24 cellular contexts compared by ENCODE assay signal in genomic region chr1:108504447-108504846, GRCh38. TPM values are rescaled to one million over a fixed set of nuclear protein-coding genes. Genes with fewer than 3 reads are reported as not detected.
DNase-seq lines count a peak whose midpoint lies in the region; ATAC-seq, FAIRE-seq and TF ChIP-seq lines count a peak whose summit lies in the region.
"Had no signal": no experiment of that assay in that cellular context is flagged by ENCODE, and none has a peak within 500 bp of the region (broad histone marks: within the 10 kb centered on the region; RNA-seq: fewer than 3 reads in every experiment).

No MANE protein-coding gene starts in this region.

- ATAC-seq in activated T-cell treated with anti-CD3 and anti-CD28 coated beads, Interleukin-2, amount 50 U/mL, for 72 hours (replicated peaks in 1 of 2) = peak; percentile 92 to 93
- ATAC-seq in HG02623 (IDR thresholded peaks at IDR 0.05; ENCODE audit: unreplicated experiment) = peak; percentile 61
- peak; percentile 78 for ATAC-seq in stimulated activated naive CD8-positive, alpha-beta T cell treated with anti-CD3 and anti-CD28 coated beads, Interleukin-15, Interleukin-2, amounts not matched to agents 100 U/mL and 50 U/mL, for 24 hours
- ATAC-seq: A549 had no signal

- DNase-seq in activated T-cell treated with anti-CD3 and anti-CD28 coated beads, Interleukin-2, amount 50 U/mL, for 72 hours = peak; percentile 6 to 19
- no peak for DNase-seq in activated T-cell treated with anti-CD3 and anti-CD28 coated beads for 4 hours
- no peak for DNase-seq in PC-9
- DNase-seq in stimulated activated naive CD8-positive, alpha-beta T cell treated with anti-CD3 and anti-CD28 coated beads, Interleukin-15, Interleukin-2, amounts not matched to agents 100 U/mL and 50 U/mL, for 24 hours = no peak
- no peak for DNase-seq in NCI-H1417 (lab: John Stamatoyannopoulos, UW)
- DNase-seq in frontal cortex (ENCODE audit: low spot score in 2 of 2) = no peak
- DNase-seq in NCI-H226 = no peak
- DNase-seq: activated CD8-positive, alpha-beta memory T cell treated with anti-CD3 and anti-CD28 coated beads, Interleukin-2, amount 50 U/mL, for 48 hours; DMS153; effector CD8-positive, alpha-beta T cell; kidney; NCI-H345; SHP77 treated with DMSO at 0.1 percent for 48 hours; stimulated activated CD4-positive, alpha-beta T cell treated with anti-CD3 and anti-CD28 coated beads, Interleukin-12 subunit alpha, Interleukin-12 subunit beta, amount 100 ng/mL, for 4 hours; stomach; uterus had no signal

- H3K4me2 ChIP-seq in PC-9 = no peak overlapping the region
- H3K4me2 ChIP-seq: A549, neural progenitor cell had no signal

- no peak overlapping the region for H2AFZ ChIP-seq in PC-9
- H2AFZ ChIP-seq: neural progenitor cell had no signal

- TF ChIP-seq CTCF in PC-9 (conservative IDR thresholded peaks at IDR 0.05) = no peak

- no peak for FAIRE-seq in frontal cortex (lab: Jason Lieb, UNC)
- FAIRE-seq: A549, kidney had no signal

- H4K20me1 ChIP-seq in PC-9 (ENCODE audit: insufficient read depth) = no peaks in the 10 kb centered on the region

- peaks cover 0 to 5% of the 10 kb centered on the region in 2 donors for H3K36me3 Mint-ChIP-seq in activated T-cell treated with anti-CD3 and anti-CD28 coated beads, Interleukin-2, amount 50 U/mL, for 72 hours (ENCODE audit: insufficient read depth in 2 of 2)
- H3K36me3 Mint-ChIP-seq: activated naive CD8-positive, alpha-beta T cell; neural progenitor cell had no signal

- H3K4me3 ChIP-seq in PC-9 = no peak overlapping the region
- H3K4me3 ChIP-seq: A549, neural progenitor cell, stomach, uterus had no signal

- H3K4me3 Mint-ChIP-seq in activated T-cell treated with anti-CD3 and anti-CD28 coated beads, Interleukin-2, amount 50 U/mL, for 72 hours = no peak overlapping the region
- H3K4me3 Mint-ChIP-seq: activated naive CD8-positive, alpha-beta T cell; neural progenitor cell had no signal

- no peaks in the 10 kb centered on the region for H3K9me2 ChIP-seq in PC-9 (ENCODE audit: insufficient read depth)

- peaks cover 13% of the 10 kb centered on the region for H3F3A ChIP-seq in PC-9 (ENCODE audit: insufficient read depth, low read depth)

- H3K9me3 ChIP-seq in PC-9 (ENCODE audit: insufficient read depth, low read depth) = no peaks in the 10 kb centered on the region
- H3K9me3 ChIP-seq: A549, stomach, uterus had no signal

- POLR2A ChIA-PET in PC-9 (lab: Charles Lee; ENCODE audit: unreplicated experiment) = no interaction called here

- no peaks in the 10 kb centered on the region for H3K36me3 ChIP-seq in PC-9 (ENCODE audit: low read depth)
- H3K36me3 ChIP-seq: neural progenitor cell, stomach, uterus had no signal

- BruUV-seq in PC-9 (replicated peaks; lab: Mats Ljungman, UMichigan) = no TSS peak

- H3K79me2 ChIP-seq in PC-9 (ENCODE audit: low read depth) = no peaks in the 10 kb centered on the region

- H3K9me3 Mint-ChIP-seq in activated T-cell treated with anti-CD3 and anti-CD28 coated beads, Interleukin-2, amount 50 U/mL, for 72 hours = peaks cover 0 to 2% of the 10 kb centered on the region in 2 donors
- H3K9me3 Mint-ChIP-seq: neural progenitor cell had no signal

- H3K27me3 ChIP-seq in PC-9 (ENCODE audit: insufficient read depth, low read depth) = no peaks in the 10 kb centered on the region
- H3K27me3 ChIP-seq: neural progenitor cell, stomach, uterus had no signal

- H3K27me3 Mint-ChIP-seq in activated T-cell treated with anti-CD3 and anti-CD28 coated beads, Interleukin-2, amount 50 U/mL, for 72 hours (ENCODE audit: low read depth) = peaks cover 28% of the 10 kb centered on the region

- intact Hi-C loops in PC-9 (cut with micrococcal nuclease; ENCODE audit: unreplicated experiment) = loop anchor here (5.0 kb wide), 1 partner anchor 307 kb away; no protein-coding TSS in a partner anchor

- peaks cover 5% of the 10 kb centered on the region for H3K4me1 Mint-ChIP-seq in activated T-cell treated with anti-CD3 and anti-CD28 coated beads, Interleukin-2, amount 50 U/mL, for 72 hours (ENCODE audit: low read depth)

- no peak overlapping the region for H3K27ac Mint-ChIP-seq in activated T-cell treated with anti-CD3 and anti-CD28 coated beads, Interleukin-2, amount 50 U/mL, for 72 hours
- H3K27ac Mint-ChIP-seq: activated naive CD8-positive, alpha-beta T cell; neural progenitor cell had no signal

- 0 out of 2 replicates have a peak overlapping the region, but pooled peaks have one; percentile 4 for H3K27ac ChIP-seq in PC-9
- H3K27ac ChIP-seq: C4-2B, neural progenitor cell, stomach, uterus had no signal

- CTCF ChIA-PET in PC-9 (lab: Charles Lee) = interaction anchor here (0.5 kb wide), 1 partner anchor 142 kb away, joined by 3 read pairs; no protein-coding TSS in a partner anchor

- H3K4me1 ChIP-seq in PC-9 (replicated peaks; ENCODE audit: insufficient read depth) = peaks cover 34% of the 10 kb centered on the region
- H3K4me1 ChIP-seq: neural progenitor cell, stomach, uterus had no signal

RNA-seq across cellular contexts. Expression of gene NBPF6, which starts 54.3 kb away (rescaled TPM):
- total RNA-seq in activated T-cell treated with anti-CD3 and anti-CD28 coated beads, Interleukin-2, amount 50 U/mL, for 72 hours = not detected
- 0.94 TPM in 1 of 2 replicates, not detected in the other for total RNA-seq in PC-9 (2021)
- total RNA-seq in frontal cortex = not detected
- total RNA-seq: HT-29; kidney; renal cortical epithelial cell; stomach; T-helper 2 cell treated with Interferon-gamma antibody and Interleukin-4, amounts not matched to agents 100 ng/mL and 5 ng/mL, for 36 hours; uterus had no signal

RNA-seq across cellular contexts. Expression of gene EEIG2, which starts 55.5 kb away (rescaled TPM):
- total RNA-seq in activated T-cell treated with anti-CD3 and anti-CD28 coated beads, Interleukin-2, amount 50 U/mL, for 72 hours = 1 to 10 TPM; 8.9 to 9.9 TPM
- 31.6 and 31.9 TPM in 2 replicates for total RNA-seq in PC-9 (2021)
- total RNA-seq in frontal cortex = 56.7 TPM

Comparison
In these comparisons a context has a peak if more than half of its experiments do, and no peak if none do; other contexts are left out.
1. DNase-seq: peak in activated T-cell treated with anti-CD3 and anti-CD28 coated beads, Interleukin-2, amount 50 U/mL, for 72 hours (2 of 2); none in activated T-cell treated with anti-CD3 and anti-CD28 coated beads for 4 hours (single experiment), PC-9 (0 of 2), stimulated activated naive CD8-positive, alpha-beta T cell treated with anti-CD3 and anti-CD28 coated beads, Interleukin-15, Interleukin-2, amounts not matched to agents 100 U/mL and 50 U/mL, for 24 hours (single experiment), NCI-H1417 (0 of 3), frontal cortex (0 of 2) and NCI-H226 (single experiment).
2. Peak in every context shown above with its lines, with median percentiles within 50 percentile points of each other: ATAC-seq.